19 cellular contexts compared by ENCODE assay signal in genomic region chr12:118287728-118288127, GRCh38.
DNase-seq lines count a peak whose midpoint lies in the region; ATAC-seq and TF ChIP-seq lines count a peak whose summit lies in the region.
"Had no signal": no experiment of that assay in that cellular context is flagged by ENCODE, and none has a peak within 500 bp of the region (broad histone marks: within the 10 kb centered on the region; RNA-seq: fewer than 3 reads in every experiment).

No MANE protein-coding gene starts in this region.

- no peak overlapping the region for H2AFZ ChIP-seq in mesenchymal stem cell (ENCODE audit: low read depth, low read length)

- TF ChIP-seq CTCF in natural killer cell (IDR thresholded peaks at IDR 0.05) (no peak), HL-60 (IDR thresholded peaks at IDR 0.05; ENCODE audit: insufficient read depth, low read length) (no peak)

- ATAC-seq in natural killer cell = no peak
- ATAC-seq in natural killer cell treated with Interleukin-12 subunit alpha and Interleukin-12 subunit beta and Interleukin-15 and Interleukin-18, amount 100 ng/mL, for 72 hours = no peak
- ATAC-seq in stimulated activated memory B cell treated with anti-CD40 and anti-IgM and Interleukin-4, amounts not matched to agents 10 μg/mL and 1 μg/mL and 100 μg/mL, for 72 hours = no peak

- H3K4me1 Mint-ChIP-seq in activated T-cell treated with anti-CD3 and anti-CD28 coated beads, Interleukin-2, amount 50 U/mL, for 24 hours (ENCODE audit: low read depth) = peaks cover 19% of the 10 kb centered on the region
- H3K4me1 Mint-ChIP-seq in natural killer cell = peaks cover 38 to 53% of the 10 kb centered on the region in 2 donors
- H3K4me1 Mint-ChIP-seq in natural killer cell treated with Interleukin-12 subunit alpha and Interleukin-12 subunit beta and Interleukin-15 and Interleukin-18, amount 100 ng/mL, for 72 hours (ENCODE audit: low read depth in 2 of 2) = peaks cover 10 to 25% of the 10 kb centered on the region in 2 donors
- peaks cover 13% of the 10 kb centered on the region for H3K4me1 Mint-ChIP-seq in stimulated activated memory B cell treated with anti-CD40 and anti-IgM and Interleukin-4, amounts not matched to agents 10 μg/mL and 1 μg/mL and 100 μg/mL, for 72 hours

- no peaks in the 10 kb centered on the region for H3K4me1 ChIP-seq in mesenchymal stem cell (ENCODE audit: control insufficient read depth, insufficient read depth, low read depth, low read length)
- H3K4me1 ChIP-seq: BLaER1 had no signal

- no peaks in the 10 kb centered on the region for H3K9me3 ChIP-seq in mesenchymal stem cell (ENCODE audit: control insufficient read depth, low read length)
- H3K9me3 ChIP-seq: BLaER1, HAP-1 had no signal

- peaks cover 51% of the 10 kb centered on the region for H3K36me3 Mint-ChIP-seq in activated T-cell treated with anti-CD3 and anti-CD28 coated beads, Interleukin-2, amount 50 U/mL, for 24 hours (ENCODE audit: low read depth)
- no peaks in the 10 kb centered on the region for H3K36me3 Mint-ChIP-seq in natural killer cell
- H3K36me3 Mint-ChIP-seq in natural killer cell treated with Interleukin-12 subunit alpha and Interleukin-12 subunit beta and Interleukin-15 and Interleukin-18, amount 100 ng/mL, for 72 hours = no peaks in the 10 kb centered on the region
- peaks cover 29% of the 10 kb centered on the region for H3K36me3 Mint-ChIP-seq in stimulated activated memory B cell treated with anti-CD40 and anti-IgM and Interleukin-4, amounts not matched to agents 10 μg/mL and 1 μg/mL and 100 μg/mL, for 72 hours

- H3K4me3 ChIP-seq in HL-60 (replicated peaks; ENCODE audit: insufficient read depth, low read length) (no peak overlapping the region), mesenchymal stem cell (ENCODE audit: insufficient read depth in 1 of 2, low read depth in 1 of 2, low read length in 2 of 2) (no peak overlapping the region)
- H3K4me3 ChIP-seq: BLaER1, HAP-1 had no signal

- intact Hi-C loops in natural killer cell (cut with micrococcal nuclease) = no loop called here

- no peak overlapping the region for H3K23ac ChIP-seq in mesenchymal stem cell (ENCODE audit: low read length in 2 of 2)

- H4K8ac ChIP-seq in mesenchymal stem cell (ENCODE audit: low read length) = no peak overlapping the region

- H3K9me3 Mint-ChIP-seq in activated T-cell treated with anti-CD3 and anti-CD28 coated beads, Interleukin-2, amount 50 U/mL, for 24 hours = no peaks in the 10 kb centered on the region
- no peaks in the 10 kb centered on the region for H3K9me3 Mint-ChIP-seq in natural killer cell
- H3K9me3 Mint-ChIP-seq in natural killer cell treated with Interleukin-12 subunit alpha and Interleukin-12 subunit beta and Interleukin-15 and Interleukin-18, amount 100 ng/mL, for 72 hours = no peaks in the 10 kb centered on the region
- no peaks in the 10 kb centered on the region for H3K9me3 Mint-ChIP-seq in stimulated activated memory B cell treated with anti-CD40 and anti-IgM and Interleukin-4, amounts not matched to agents 10 μg/mL and 1 μg/mL and 100 μg/mL, for 72 hours
- H3K9me3 Mint-ChIP-seq: CD4-positive, CD25-positive, alpha-beta regulatory T cell; HFFc6 had no signal

- H3K9ac ChIP-seq in mesenchymal stem cell (ENCODE audit: low read length) = no peak overlapping the region
- H3K9ac ChIP-seq: BLaER1 had no signal

- H3K27me3 ChIP-seq in HL-60 (ENCODE audit: insufficient read depth, poor library complexity, severe bottlenecking) = no peaks in the 10 kb centered on the region
- H3K27me3 ChIP-seq in mesenchymal stem cell (ENCODE audit: control insufficient read depth in 1 of 2, insufficient read depth in 1 of 2, low read length in 2 of 2) = no peaks in the 10 kb centered on the region
- H3K27me3 ChIP-seq: BLaER1 had no signal

- H2BK12ac ChIP-seq in mesenchymal stem cell (ENCODE audit: low read length in 2 of 2) = no peak overlapping the region

- no peak overlapping the region for H3K4me3 Mint-ChIP-seq in activated T-cell treated with anti-CD3 and anti-CD28 coated beads, Interleukin-2, amount 50 U/mL, for 24 hours
- no peak overlapping the region for H3K4me3 Mint-ChIP-seq in natural killer cell
- no peak overlapping the region for H3K4me3 Mint-ChIP-seq in natural killer cell treated with Interleukin-12 subunit alpha and Interleukin-12 subunit beta and Interleukin-15 and Interleukin-18, amount 100 ng/mL, for 72 hours
- no peak overlapping the region for H3K4me3 Mint-ChIP-seq in stimulated activated memory B cell treated with anti-CD40 and anti-IgM and Interleukin-4, amounts not matched to agents 10 μg/mL and 1 μg/mL and 100 μg/mL, for 72 hours
- H3K4me3 Mint-ChIP-seq: B cell; CD4-positive, CD25-positive, alpha-beta regulatory T cell; HFFc6 had no signal

- H3K4me2 ChIP-seq in mesenchymal stem cell (ENCODE audit: low read length, poor library complexity, severe bottlenecking) = no peak overlapping the region
- H3K4me2 ChIP-seq: BLaER1 had no signal

- no peak overlapping the region for H2BK5ac ChIP-seq in mesenchymal stem cell (ENCODE audit: low read depth, low read length, poor library complexity, severe bottlenecking)

- H3K36me3 ChIP-seq in mesenchymal stem cell (ENCODE audit: control insufficient read depth in 1 of 2, insufficient read depth in 2 of 2, low read depth in 1 of 2, low read length in 2 of 2) = peaks cover 0 to 5% of the 10 kb centered on the region in 2 experiments
- H3K36me3 ChIP-seq: HAP-1 had no signal

- H3K27me3 Mint-ChIP-seq in activated T-cell treated with anti-CD3 and anti-CD28 coated beads, Interleukin-2, amount 50 U/mL, for 24 hours = no peaks in the 10 kb centered on the region
- H3K27me3 Mint-ChIP-seq in natural killer cell (ENCODE audit: low read depth in 2 of 2) = no peaks in the 10 kb centered on the region
- no peaks in the 10 kb centered on the region for H3K27me3 Mint-ChIP-seq in natural killer cell treated with Interleukin-12 subunit alpha and Interleukin-12 subunit beta and Interleukin-15 and Interleukin-18, amount 100 ng/mL, for 72 hours
- no peaks in the 10 kb centered on the region for H3K27me3 Mint-ChIP-seq in stimulated activated memory B cell treated with anti-CD40 and anti-IgM and Interleukin-4, amounts not matched to agents 10 μg/mL and 1 μg/mL and 100 μg/mL, for 72 hours
- H3K27me3 Mint-ChIP-seq: B cell; CD4-positive, CD25-positive, alpha-beta regulatory T cell had no signal

- no peak overlapping the region for H3K18ac ChIP-seq in mesenchymal stem cell (ENCODE audit: low read depth in 1 of 2, low read length in 2 of 2)

- H3K4ac ChIP-seq in mesenchymal stem cell (ENCODE audit: low read depth in 1 of 2, low read length in 2 of 2) = no peak overlapping the region

- DNase-seq in activated T-cell treated with anti-CD3 and anti-CD28 coated beads, Interleukin-2, amount 50 U/mL, for 24 hours = no peak
- DNase-seq in activated T-cell treated with anti-CD3 and anti-CD28 coated beads, Interleukin-2, amount 50 U/mL, for 1 hour = no peak
- DNase-seq in natural killer cell = no peak
- DNase-seq in natural killer cell treated with Interleukin-12 subunit alpha and Interleukin-12 subunit beta and Interleukin-15 and Interleukin-18, amount 100 ng/mL, for 72 hours (ENCODE audit: low spot score) = no peak
- DNase-seq in HL-60 (ENCODE audit: low read depth in 1 of 2, low spot score in 1 of 2) = no peak
- DNase-seq in DMS79 treated with DMSO at 0.1 percent for 48 hours (lab: John Stamatoyannopoulos, UW) = no peak
- DNase-seq in mesenchymal stem cell = no peak
- DNase-seq: Calu3; CD4-positive, CD25-positive, alpha-beta regulatory T cell; COR-L47; DMS53; DND-41; GOT3; HFFc6 had no signal

- no peak overlapping the region for H2BK15ac ChIP-seq in mesenchymal stem cell (ENCODE audit: low read depth, poor library complexity, severe bottlenecking)

- no peak overlapping the region for H2BK120ac ChIP-seq in mesenchymal stem cell (ENCODE audit: low read depth, low read length)

- H2AK5ac ChIP-seq in mesenchymal stem cell (ENCODE audit: low read length, severe bottlenecking) = no peak overlapping the region

- H3K79me1 ChIP-seq in mesenchymal stem cell (replicated peaks; ENCODE audit: low read length, poor library complexity, severe bottlenecking) = peaks cover 9% of the 10 kb centered on the region

- H3K27ac ChIP-seq in HL-60 (replicated peaks) (peak overlapping the region; percentile 3; the same call in 1 of the 2 replicates), mesenchymal stem cell (ENCODE audit: low read length, poor library complexity, severe bottlenecking) (no peak overlapping the region)
- H3K27ac ChIP-seq: 22Rv1, BLaER1 had no signal

- H4K91ac ChIP-seq in mesenchymal stem cell (ENCODE audit: low read length) = no peak overlapping the region

- peak overlapping the region; percentile 40 for H3K27ac Mint-ChIP-seq in activated T-cell treated with anti-CD3 and anti-CD28 coated beads, Interleukin-2, amount 50 U/mL, for 24 hours
- peak overlapping the region; percentile 42 to 74 for H3K27ac Mint-ChIP-seq in natural killer cell
- H3K27ac Mint-ChIP-seq in natural killer cell treated with Interleukin-12 subunit alpha and Interleukin-12 subunit beta and Interleukin-15 and Interleukin-18, amount 100 ng/mL, for 72 hours = peak overlapping the region in 1 of 2 donors; percentile 68
- H3K27ac Mint-ChIP-seq in stimulated activated memory B cell treated with anti-CD40 and anti-IgM and Interleukin-4, amounts not matched to agents 10 μg/mL and 1 μg/mL and 100 μg/mL, for 72 hours = peak overlapping the region; percentile 22
- H3K27ac Mint-ChIP-seq: B cell; CD4-positive, CD25-positive, alpha-beta regulatory T cell; HFFc6 had no signal

- no peak overlapping the region for H3K14ac ChIP-seq in mesenchymal stem cell (ENCODE audit: low read length in 2 of 2)
